Comparison of ENCODE assay signal across 8 cellular contexts in the genomic region with DNA sequence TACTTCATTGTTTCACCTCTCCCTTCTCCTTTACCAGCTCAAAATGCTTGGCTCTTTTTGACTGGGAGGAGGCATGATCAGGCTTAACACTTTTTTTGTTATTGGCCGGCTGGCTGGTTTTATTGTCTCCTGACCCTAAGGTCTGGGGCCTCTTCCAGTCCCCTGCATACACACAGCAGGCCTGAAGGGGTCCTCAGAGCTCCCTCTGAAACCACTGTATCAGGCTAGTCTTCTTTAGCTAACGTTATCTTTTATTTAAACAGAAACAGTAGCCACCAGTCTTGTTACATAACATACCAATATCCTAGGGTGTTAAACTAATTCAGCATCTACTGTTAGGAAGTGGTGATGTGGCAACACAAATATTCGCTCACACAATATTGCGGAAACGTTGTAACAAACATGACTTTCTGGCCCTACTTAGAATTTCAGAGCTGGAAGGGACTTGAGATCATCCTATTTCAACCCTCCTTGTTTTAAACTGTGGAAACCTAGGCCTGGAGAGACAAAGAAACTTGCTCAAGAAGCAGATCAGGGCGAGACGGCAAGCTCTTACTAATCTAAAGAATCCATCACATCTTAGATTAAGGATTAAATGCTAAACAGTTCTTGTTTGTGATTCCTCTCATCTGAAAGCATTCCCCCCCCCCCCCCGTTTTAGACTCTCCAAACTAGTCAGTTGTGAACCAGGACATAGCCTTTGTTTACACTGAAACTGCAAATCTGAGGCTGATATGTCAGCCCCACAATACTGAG. TPM values are rescaled to one million over a fixed set of nuclear protein-coding genes. Genes with fewer than 3 reads are reported as not detected.
DNase-seq lines count a peak whose midpoint lies in the region; ATAC-seq, FAIRE-seq and TF ChIP-seq lines count a peak whose summit lies in the region.

No MANE protein-coding gene starts in this region.

- intact Hi-C loops in ovary (cut with DNase I), result loop anchor here (2.0 to 5.0 kb wide), 4 partner anchors 38 to 113 kb away; no protein-coding TSS in a partner anchor

- no peaks in the 10 kb centered on the region for H3K36me3 ChIP-seq in Loucy (ENCODE audit: insufficient read depth, low read length)
- H3K36me3 ChIP-seq in SK-N-SH (replicated peaks in 1 of 2; ENCODE audit: control insufficient read depth in 1 of 2, insufficient read depth in 2 of 2, low read length in 1 of 2), result no peaks in the 10 kb centered on the region
- no peaks in the 10 kb centered on the region for H3K36me3 ChIP-seq in cardiac muscle cell
- H3K36me3 ChIP-seq in ovary, result no peaks in the 10 kb centered on the region

- H3K9me2 ChIP-seq in Loucy (replicated peaks; ENCODE audit: low read depth, low read length) (no peaks in the 10 kb centered on the region), SK-N-SH (no peaks in the 10 kb centered on the region)

- TF ChIP-seq EP300 in A549 (IDR thresholded peaks at IDR 0.05), result no peak
- TF ChIP-seq EP300 in SK-N-SH (IDR thresholded peaks at IDR 0.05; ENCODE audit: borderline replicate concordance in 1 of 2, low read depth in 1 of 2, low read length in 1 of 2), result peak in 1 of 2 experiments; percentile 49; a peak in 1 of 4 replicates
- no peak for TF ChIP-seq EP300 in ovary (IDR thresholded peaks at IDR 0.05)

- peaks cover 10% of the 10 kb centered on the region; the same call in 1 of the 2 replicates for H3K79me2 ChIP-seq in Loucy (ENCODE audit: insufficient read depth, low read length)
- peaks cover 25% of the 10 kb centered on the region for H3K79me2 ChIP-seq in SK-N-SH (ENCODE audit: insufficient read depth)

- H3K4me3 ChIP-seq in A549, result peak overlapping the region; percentile 99; the same call in 2 of the 3 replicates
- no peak overlapping the region for H3K4me3 ChIP-seq in Loucy (ENCODE audit: low read length, poor library complexity, severe bottlenecking)
- no peak overlapping the region for H3K4me3 ChIP-seq in SK-N-SH (ENCODE audit: low read depth in 2 of 2, low read length in 1 of 2)
- H3K4me3 ChIP-seq in cardiac muscle cell, result no peak overlapping the region
- H3K4me3 ChIP-seq in ovary, result no peak overlapping the region

- H3K4me1 ChIP-seq in A549 (peaks cover 40% of the 10 kb centered on the region), Loucy (ENCODE audit: insufficient read depth, low read length, poor library complexity, severe bottlenecking) (peaks cover 24% of the 10 kb centered on the region), SK-N-SH (ENCODE audit: control insufficient read depth in 1 of 2, insufficient read depth in 2 of 2, low read depth in 1 of 2, low read length in 1 of 2) (peaks cover 20 to 54% of the 10 kb centered on the region in 2 experiments), cardiac muscle cell (ENCODE audit: low read depth) (peaks cover 43% of the 10 kb centered on the region), ovary (ENCODE audit: insufficient read depth) (peaks cover 7% of the 10 kb centered on the region)

- TF ChIP-seq CTCF in A549 (IDR thresholded peaks at IDR 0.05), result peak; percentile 79
- TF ChIP-seq CTCF in GM13976 (IDR thresholded peaks at IDR 0.05; ENCODE audit: borderline replicate concordance, control extremely low read depth, extremely low read depth, insufficient read depth, missing control alignments), result peak; percentile 71
- TF ChIP-seq CTCF in Loucy (conservative IDR thresholded peaks at IDR 0.05; ENCODE audit: low read length), result peak; percentile 94
- peak; percentile 100 for TF ChIP-seq CTCF in SK-N-SH (IDR thresholded peaks at IDR 0.05)
- peak; percentile 94 for TF ChIP-seq CTCF in cardiac muscle cell (IDR thresholded peaks at IDR 0.05; ENCODE audit: low read depth, low read length)
- peak; percentile 47 to 80 (median 72) for TF ChIP-seq CTCF in ovary (IDR thresholded peaks at IDR 0.05)

- H3K4me2 ChIP-seq in A549 (peak overlapping the region; percentile 95), Loucy (ENCODE audit: low read depth, low read length, poor library complexity, severe bottlenecking) (peak overlapping the region; percentile 25), SK-N-SH (no peak overlapping the region)

- H2AFZ ChIP-seq in Loucy (ENCODE audit: low read length), result peak overlapping the region; percentile 63
- peak overlapping the region; percentile 66; the same call in 1 of the 2 replicates for H2AFZ ChIP-seq in SK-N-SH (ENCODE audit: low read depth)

- in situ Hi-C loops in GM13976 (cut with MboI; ENCODE audit: low sequenced_read_pairs, unreplicated experiment), result no loop called here

- DNase-seq in A549 (ENCODE audit: low read depth in 1 of 2, low spot score in 1 of 2), result peak; percentile 79 to 83
- DNase-seq in GM13976 (ENCODE audit: low spot score), result peak; percentile 72
- peak; percentile 81 for DNase-seq in SK-N-SH
- DNase-seq in anterior cingulate cortex (lab: John Stamatoyannopoulos, UW), result peak in 44 of 58 donors; percentile 9 to 78 (median 43)
- peak; percentile 83 to 90 for DNase-seq in cardiac muscle cell (ENCODE audit: low read depth in 1 of 2, low spot score in 1 of 2)
- DNase-seq in ovary, result peak; percentile 50 to 67 (median 64)

- POLR2A ChIA-PET in A549 (lab: Yijun Ruan, JAX), result interaction anchor here (0.5 to 1.0 kb wide), 4 partner anchors 44 to 514 kb away, joined by 3 to 6 read pairs (median 4); no protein-coding TSS in a partner anchor
- POLR2A ChIA-PET in SK-N-SH (lab: Yijun Ruan, JAX), result interaction anchor here (0.9 to 1.2 kb wide), 2 partner anchors 95 to 113 kb away, joined by 5 to 8 read pairs; no protein-coding TSS in a partner anchor

- H3K9me3 ChIP-seq in A549 (no peaks in the 10 kb centered on the region), Loucy (ENCODE audit: insufficient read depth, low read depth, low read length) (no peaks in the 10 kb centered on the region), SK-N-SH (no peaks in the 10 kb centered on the region), cardiac muscle cell (ENCODE audit: low read depth) (no peaks in the 10 kb centered on the region), ovary (no peaks in the 10 kb centered on the region)

- TF ChIP-seq RAD21 in A549 (conservative IDR thresholded peaks at IDR 0.05 in 1 of 2, IDR thresholded peaks at IDR 0.05 in 1 of 2) (peak; percentile 82 to 84), SK-N-SH (IDR thresholded peaks at IDR 0.05; ENCODE audit: low read length) (peak; percentile 96)

- peak; percentile 73 for FAIRE-seq in A549 (lab: Jason Lieb, UNC)

- ATAC-seq in A549 (peak; percentile 78 to 80), HG02885 (IDR thresholded peaks at IDR 0.05; ENCODE audit: poor library complexity, unreplicated experiment) (no peak)

- H3K27ac ChIP-seq in A549 (peak overlapping the region; percentile 75 to 87), SK-N-SH (ENCODE audit: low read depth in 2 of 2, low read length in 1 of 2) (peak overlapping the region; percentile 58 to 83), cardiac muscle cell (peak overlapping the region; percentile 76), ovary (peak overlapping the region in 1 of 2 donors; percentile 85)

- no peaks in the 10 kb centered on the region for H3K27me3 ChIP-seq in Loucy (ENCODE audit: insufficient read depth, low read length, poor library complexity, severe bottlenecking)
- H3K27me3 ChIP-seq in SK-N-SH (ENCODE audit: insufficient read depth), result no peaks in the 10 kb centered on the region
- no peaks in the 10 kb centered on the region for H3K27me3 ChIP-seq in cardiac muscle cell
- H3K27me3 ChIP-seq in ovary, result no peaks in the 10 kb centered on the region

- H4K20me1 ChIP-seq in Loucy (ENCODE audit: insufficient read depth, low read length, poor library complexity, severe bottlenecking) (peaks cover 7% of the 10 kb centered on the region), SK-N-SH (ENCODE audit: insufficient read depth) (peaks cover 12% of the 10 kb centered on the region; the same call in 1 of the 2 replicates)

- CTCF ChIA-PET in A549 (lab: Yijun Ruan, JAX), result interaction anchor here (0.5 to 8.3 kb wide), 42 partner anchors 8 to 707 kb away, joined by 3 to 168 read pairs (median 5); partner anchors contain the start of gene DHX40
- CTCF ChIA-PET in SK-N-SH (lab: Yijun Ruan, JAX), result interaction anchor here (0.6 to 18.2 kb wide), 44 partner anchors 9 to 577 kb away, joined by 3 to 569 read pairs (median 6); partner anchors contain the start of genes CLTC, DHX40 and GDPD1

- TF ChIP-seq POLR2A in A549 (IDR thresholded peaks at IDR 0.05; ENCODE audit: low read length) (no peak), ovary (IDR thresholded peaks at IDR 0.05) (no peak)

- WGBS in A549 (ENCODE audit: missing lambda C conversion rate), result 6% methylated on average over 8 of the region's 8 CpGs
- 44% methylated on average over 8 of the region's 8 CpGs for WGBS in SK-N-SH (ENCODE audit: low lambda C conversion rate)
- WGBS in ovary, 3 donors, result 4 to 7% (median 6%) methylated on average over 8 of the region's 8 CpGs

- no peak overlapping the region for H3K9ac ChIP-seq in Loucy (ENCODE audit: low read depth, low read length, poor library complexity, severe bottlenecking)
- no peak overlapping the region for H3K9ac ChIP-seq in SK-N-SH

- peaks cover 3% of the 10 kb centered on the region; the same call in 1 of the 2 replicates for H3F3A ChIP-seq in Loucy (ENCODE audit: low read depth)
- H3F3A ChIP-seq in SK-N-SH (replicated peaks; ENCODE audit: insufficient read depth), result peaks cover 15% of the 10 kb centered on the region

TF ChIP-seq in SK-N-SH, 30 proteins besides CTCF, POLR2A, EP300 and RAD21 (continues in another document):
- TF ChIP-seq RCOR1 (IDR thresholded peaks at IDR 0.05; ENCODE audit: low read length), result peak; percentile 48; the same call in 1 of the 2 replicates
- no peak for TF ChIP-seq YY1 (IDR thresholded peaks at IDR 0.05; ENCODE audit: low read depth)
- TF ChIP-seq SMC3 (IDR thresholded peaks at IDR 0.05; ENCODE audit: low read depth, low read length), result peak; percentile 94
- 0 out of 2 replicates have a peak, but pooled peaks have one; percentile 22 for TF ChIP-seq SIN3A (IDR thresholded peaks at IDR 0.05; ENCODE audit: borderline replicate concordance, low read depth, low read length)
- peak; percentile 71 for TF ChIP-seq RFX5 (IDR thresholded peaks at IDR 0.05; ENCODE audit: low read length)
- no peak for TF ChIP-seq FOSL2 (IDR thresholded peaks at IDR 0.05; ENCODE audit: borderline replicate concordance, low read depth)
- TF ChIP-seq GATA2 (CRISPR knock-in tag; IDR thresholded peaks at IDR 0.05), result peak; percentile 73

RNA-seq across cellular contexts. Expression of gene YPEL2, which starts 1.7 kb away (rescaled TPM):
- polyA plus RNA-seq in A549 (2011; rRNA removed), result 8.2 and 9.6 TPM in 2 replicates
- polyA plus RNA-seq in A549 (2012; cell fraction: cytosol; rRNA removed), result 0.94 and 1.3 TPM in 2 replicates
- 1.3 and 1.4 TPM in 2 replicates for polyA plus RNA-seq in A549 (2012; cell fraction: nucleus; rRNA removed)
- 2.2 to 5.4 TPM (median 4.7 TPM) in 3 replicates for polyA plus RNA-seq in A549 (2017; fragmentation: RNase III; extraction: RNeasy Plus Mini Kit Qiagen cat#74134 plus additional on column Dnase treatment)
- 13.4 and 20.6 TPM in 2 replicates for polyA minus RNA-seq in A549 (2011; rRNA and poly(A)+ RNA removed)
- polyA plus RNA-seq in SK-N-SH (2012; rRNA removed), result 3.2 and 5.5 TPM in 2 replicates
- polyA plus RNA-seq in SK-N-SH (2012; cell fraction: cytosol; rRNA removed), result 4.7 and 5.4 TPM in 2 replicates
- 5.5 and 10.2 TPM in 2 replicates for polyA plus RNA-seq in SK-N-SH (2012; cell fraction: nucleus; rRNA removed)
- 48.7 and 80.7 TPM in 2 replicates for total RNA-seq in cardiac muscle cell
- 79.3 and 95.5 TPM in 2 replicates for polyA plus RNA-seq in cardiac muscle cell
- 10 to 100 TPM in 4 of 7 donors, 1 to 10 TPM in 3; 6.6 to 28.1 (median 10.6) TPM for total RNA-seq in ovary
- 10 to 100 TPM in 1 of 2 donors, 1 to 10 TPM in 1; 9.1 to 14.0 TPM for polyA plus RNA-seq in ovary

Comparison
In these comparisons a context has a peak if more than half of its experiments do, and no peak if none do; other contexts are left out.
1. Of the 12 proteins assayed by ChIP-seq in both A549 and SK-N-SH: peak only in A549: none; only in SK-N-SH: RCOR1 and RFX5; in both: CTCF, RAD21 and SMC3; in neither: 6; mixed calls (peak in some experiments, not most) for 1.